13 cellular contexts compared by ENCODE assay signal in genomic region chr11:96279018-96279417, GRCh38.
DNase-seq lines count a peak whose midpoint lies in the region; ATAC-seq, FAIRE-seq and TF ChIP-seq lines count a peak whose summit lies in the region.
"Had no signal": no experiment of that assay in that cellular context is flagged by ENCODE, and none has a peak within 500 bp of the region (broad histone marks: within the 10 kb centered on the region; RNA-seq: fewer than 3 reads in every experiment).

No MANE protein-coding gene starts in this region.

- peaks cover 11% of the 10 kb centered on the region for H4K20me1 ChIP-seq in astrocyte (ENCODE audit: insufficient read depth, low read length)

- H3K27me3 ChIP-seq in astrocyte (ENCODE audit: insufficient read depth, low read length) (no peaks in the 10 kb centered on the region), prostate gland (replicated peaks; ENCODE audit: insufficient read depth) (no peaks in the 10 kb centered on the region)
- no peaks in the 10 kb centered on the region for H3K27me3 ChIP-seq in naive thymus-derived CD4-positive, alpha-beta T cell (ENCODE audit: control insufficient read depth in 2 of 2, insufficient read depth in 2 of 2, low read length in 2 of 2)
- H3K27me3 ChIP-seq: stomach had no signal

- H3K4me1 ChIP-seq in astrocyte (ENCODE audit: insufficient read depth, low read length) (peaks cover 11% of the 10 kb centered on the region), prostate gland (replicated peaks) (no peaks in the 10 kb centered on the region)
- H3K4me1 ChIP-seq in naive thymus-derived CD4-positive, alpha-beta T cell (ENCODE audit: control insufficient read depth in 2 of 2, insufficient read depth in 2 of 2, low read length in 2 of 2) = peaks cover 0 to 59% of the 10 kb centered on the region in 2 donors

- H3K4me3 ChIP-seq in GM12865 (ENCODE audit: low read depth, low read length) = no peak overlapping the region
- no peak overlapping the region for H3K4me3 ChIP-seq in astrocyte (ENCODE audit: insufficient read depth, low read depth, low read length)
- H3K4me3 ChIP-seq in naive thymus-derived CD4-positive, alpha-beta T cell (ENCODE audit: low read length) = no peak overlapping the region
- H3K4me3 ChIP-seq in prostate gland = no peak overlapping the region
- H3K4me3 ChIP-seq: stomach had no signal

- H3K9me3 Mint-ChIP-seq in astrocyte (ENCODE audit: unreplicated experiment) = no peaks in the 10 kb centered on the region
- H3K9me3 Mint-ChIP-seq in naive thymus-derived CD4-positive, alpha-beta T cell = no peaks in the 10 kb centered on the region
- H3K9me3 Mint-ChIP-seq: natural killer cell had no signal

- peak; percentile 16 for ATAC-seq in HG02642 (IDR thresholded peaks at IDR 0.05; ENCODE audit: poor library complexity, unreplicated experiment)
- no peak for ATAC-seq in naive thymus-derived CD4-positive, alpha-beta T cell
- no peak for ATAC-seq in HG02623 (IDR thresholded peaks at IDR 0.05; ENCODE audit: unreplicated experiment)
- no peak for ATAC-seq in HG02571 (IDR thresholded peaks at IDR 0.05; ENCODE audit: unreplicated experiment)

- H3K36me3 ChIP-seq in astrocyte (ENCODE audit: insufficient read depth, low read length) (no peaks in the 10 kb centered on the region), prostate gland (no peaks in the 10 kb centered on the region)
- H3K36me3 ChIP-seq in naive thymus-derived CD4-positive, alpha-beta T cell (ENCODE audit: control insufficient read depth in 2 of 3, insufficient read depth in 3 of 3, low read length in 3 of 3) = no peaks in the 10 kb centered on the region
- H3K36me3 ChIP-seq: stomach had no signal

- no peak overlapping the region for H2AFZ ChIP-seq in astrocyte (ENCODE audit: low read depth, low read length)

- TF ChIP-seq CTCF in GM12865 (IDR thresholded peaks at IDR 0.05; ENCODE audit: insufficient read depth, low read depth, low read length, missing control alignments) (no peak), astrocyte (IDR thresholded peaks at IDR 0.05; ENCODE audit: insufficient read depth, low read depth, low read length) (no peak), prostate gland (IDR thresholded peaks at IDR 0.05) (no peak)

- CTCF ChIA-PET in naive thymus-derived CD4-positive, alpha-beta T cell (lab: Charles Lee) = interaction anchor here (1.2 to 1.9 kb wide), 3 partner anchors 56 to 62 kb away, joined by 3 to 7 read pairs (median 3); no protein-coding TSS in a partner anchor

- WGBS in prostate gland = 70% methylated on average over 3 of the region's 3 CpGs

- intact Hi-C loops in naive thymus-derived CD4-positive, alpha-beta T cell (cut with micrococcal nuclease) = loop anchor here in 1 of 2 donors (1.0 to 2.0 kb wide), 2 partner anchors 8 to 14 kb away; no protein-coding TSS in a partner anchor
- intact Hi-C loops in prostate gland (cut with DNase I) = no loop called here

- FAIRE-seq in astrocyte (lab: Jason Lieb, UNC) = no peak
- FAIRE-seq: endothelial cell of umbilical vein had no signal

- H3K4me3 Mint-ChIP-seq in astrocyte (ENCODE audit: unreplicated experiment) = no peak overlapping the region
- H3K4me3 Mint-ChIP-seq in naive thymus-derived CD4-positive, alpha-beta T cell = peak overlapping the region in 9 of 10 donors; percentile 31 to 71 (median 51)
- H3K4me3 Mint-ChIP-seq: natural killer cell had no signal

- DNase-seq in GM12865 (ENCODE audit: low read depth) (peak; percentile 27), astrocyte (ENCODE audit: low read depth) (no peak), prostate gland (ENCODE audit: low spot score) (no peak), SW480 (ENCODE audit: low spot score) (no peak)
- no peak for DNase-seq in naive thymus-derived CD4-positive, alpha-beta T cell
- DNase-seq: activated CD4-positive, alpha-beta T cell treated with anti-CD3 and anti-CD28 coated beads for 48 hours; natural killer cell; NCI-H524 treated with DMSO at 0.1 percent for 48 hours; stomach had no signal

- POLR2A ChIA-PET in naive thymus-derived CD4-positive, alpha-beta T cell (lab: Charles Lee) = interaction anchor here (1.2 to 1.4 kb wide), 3 partner anchors 9 to 63 kb away, joined by 3 to 8 read pairs (median 7); no protein-coding TSS in a partner anchor

- peaks cover 1% of the 10 kb centered on the region for H3K36me3 Mint-ChIP-seq in astrocyte (ENCODE audit: low read depth, unreplicated experiment)
- peaks cover 3 to 34% (median 10%) of the 10 kb centered on the region in 5 donors for H3K36me3 Mint-ChIP-seq in naive thymus-derived CD4-positive, alpha-beta T cell
- H3K36me3 Mint-ChIP-seq: natural killer cell had no signal

- no peak overlapping the region for H3K9ac ChIP-seq in astrocyte (ENCODE audit: low read length)

- peak overlapping the region; percentile 56 for H3K27ac Mint-ChIP-seq in astrocyte (ENCODE audit: unreplicated experiment)
- H3K27ac Mint-ChIP-seq in naive thymus-derived CD4-positive, alpha-beta T cell = peak overlapping the region in 8 of 9 donors; percentile 37 to 84 (median 76)

- H3K27ac ChIP-seq in astrocyte (ENCODE audit: low read depth, low read length) = no peak overlapping the region
- H3K27ac ChIP-seq in naive thymus-derived CD4-positive, alpha-beta T cell (ENCODE audit: low read depth, low read length) = peak overlapping the region; percentile 50
- H3K27ac ChIP-seq in prostate gland = no peak overlapping the region

- TF ChIP-seq POLR2A in prostate gland (IDR thresholded peaks at IDR 0.05) = no peak

- no peak overlapping the region for H3K4me2 ChIP-seq in astrocyte (ENCODE audit: low read length)

- H3K27me3 Mint-ChIP-seq in astrocyte (ENCODE audit: low read depth, unreplicated experiment) = no peaks in the 10 kb centered on the region
- no peaks in the 10 kb centered on the region for H3K27me3 Mint-ChIP-seq in naive thymus-derived CD4-positive, alpha-beta T cell

- peaks cover 42% of the 10 kb centered on the region for H3K4me1 Mint-ChIP-seq in astrocyte (ENCODE audit: low read depth, unreplicated experiment)
- H3K4me1 Mint-ChIP-seq in naive thymus-derived CD4-positive, alpha-beta T cell = peaks cover 30 to 87% (median 81%) of the 10 kb centered on the region in 7 donors

- H3K79me2 ChIP-seq in astrocyte (ENCODE audit: insufficient read depth, low read length) = peaks cover 64% of the 10 kb centered on the region

- H3K9me3 ChIP-seq in astrocyte (ENCODE audit: insufficient read depth, low read depth, low read length) (no peaks in the 10 kb centered on the region), prostate gland (no peaks in the 10 kb centered on the region)
- no peaks in the 10 kb centered on the region for H3K9me3 ChIP-seq in naive thymus-derived CD4-positive, alpha-beta T cell (ENCODE audit: control insufficient read depth in 2 of 3, low read length in 3 of 3)
- H3K9me3 ChIP-seq: stomach had no signal
